9 cellular contexts compared by ENCODE assay signal in genomic region chr15:60795889-60796288, GRCh38.
DNase-seq lines count a peak whose midpoint lies in the region; ATAC-seq and TF ChIP-seq lines count a peak whose summit lies in the region.
"Had no signal": no experiment of that assay in that cellular context is flagged by ENCODE, and none has a peak within 500 bp of the region (broad histone marks: within the 10 kb centered on the region; RNA-seq: fewer than 3 reads in every experiment).

No MANE protein-coding gene starts in this region.

- DNase-seq in effector memory CD8-positive, alpha-beta T cell: no peak
- DNase-seq in nucleus accumbens (lab: John Stamatoyannopoulos, UW) (no peak), LoVo (ENCODE audit: low spot score) (no peak), right atrium auricular region (ENCODE audit: low spot score) (no peak)
- DNase-seq: effector CD4-positive, alpha-beta T cell had no signal

- no peaks in the 10 kb centered on the region for H3K27me3 ChIP-seq in right atrium auricular region

- TF ChIP-seq CTCF in right atrium auricular region (IDR thresholded peaks at IDR 0.05): no peak

- H3K9me3 ChIP-seq in right atrium auricular region: peaks cover 0 to 18% of the 10 kb centered on the region in 2 donors

- H3K27ac ChIP-seq in right atrium auricular region: no peak overlapping the region

- peaks cover 3 to 9% of the 10 kb centered on the region in 2 donors for H3K9me3 Mint-ChIP-seq in effector memory CD8-positive, alpha-beta T cell

- peaks cover 7% of the 10 kb centered on the region for H3K36me3 Mint-ChIP-seq in effector memory CD8-positive, alpha-beta T cell (ENCODE audit: insufficient read depth)

- H3K4me1 Mint-ChIP-seq in effector memory CD8-positive, alpha-beta T cell (ENCODE audit: low read depth in 2 of 2): peaks cover 34 to 38% of the 10 kb centered on the region in 2 donors

- ATAC-seq in GM18858 (IDR thresholded peaks at IDR 0.05; ENCODE audit: unreplicated experiment): peak; percentile 89
- ATAC-seq in GM21390 (IDR thresholded peaks at IDR 0.05; ENCODE audit: unreplicated experiment): peak; percentile 94
- ATAC-seq in HG03280 (IDR thresholded peaks at IDR 0.05; ENCODE audit: unreplicated experiment): peak; percentile 84
- ATAC-seq in effector memory CD8-positive, alpha-beta T cell (replicated peaks): no peak
- ATAC-seq: WTC11 had no signal

- H3K4me1 ChIP-seq in right atrium auricular region: peaks cover 0 to 12% of the 10 kb centered on the region in 2 donors

- peak overlapping the region; percentile 64 to 77 for H3K27ac Mint-ChIP-seq in effector memory CD8-positive, alpha-beta T cell
- H3K27ac Mint-ChIP-seq: WTC11 had no signal

- H3K4me3 ChIP-seq in right atrium auricular region: no peak overlapping the region

- H3K36me3 ChIP-seq in right atrium auricular region: no peaks in the 10 kb centered on the region

- H3K4me3 Mint-ChIP-seq in effector memory CD8-positive, alpha-beta T cell: peak overlapping the region in 1 of 2 donors; percentile 11
- H3K4me3 Mint-ChIP-seq: WTC11 had no signal

- no peaks in the 10 kb centered on the region for H3K27me3 Mint-ChIP-seq in effector memory CD8-positive, alpha-beta T cell
